ENCODE assay signal across 8 cellular contexts in the genomic region with DNA sequence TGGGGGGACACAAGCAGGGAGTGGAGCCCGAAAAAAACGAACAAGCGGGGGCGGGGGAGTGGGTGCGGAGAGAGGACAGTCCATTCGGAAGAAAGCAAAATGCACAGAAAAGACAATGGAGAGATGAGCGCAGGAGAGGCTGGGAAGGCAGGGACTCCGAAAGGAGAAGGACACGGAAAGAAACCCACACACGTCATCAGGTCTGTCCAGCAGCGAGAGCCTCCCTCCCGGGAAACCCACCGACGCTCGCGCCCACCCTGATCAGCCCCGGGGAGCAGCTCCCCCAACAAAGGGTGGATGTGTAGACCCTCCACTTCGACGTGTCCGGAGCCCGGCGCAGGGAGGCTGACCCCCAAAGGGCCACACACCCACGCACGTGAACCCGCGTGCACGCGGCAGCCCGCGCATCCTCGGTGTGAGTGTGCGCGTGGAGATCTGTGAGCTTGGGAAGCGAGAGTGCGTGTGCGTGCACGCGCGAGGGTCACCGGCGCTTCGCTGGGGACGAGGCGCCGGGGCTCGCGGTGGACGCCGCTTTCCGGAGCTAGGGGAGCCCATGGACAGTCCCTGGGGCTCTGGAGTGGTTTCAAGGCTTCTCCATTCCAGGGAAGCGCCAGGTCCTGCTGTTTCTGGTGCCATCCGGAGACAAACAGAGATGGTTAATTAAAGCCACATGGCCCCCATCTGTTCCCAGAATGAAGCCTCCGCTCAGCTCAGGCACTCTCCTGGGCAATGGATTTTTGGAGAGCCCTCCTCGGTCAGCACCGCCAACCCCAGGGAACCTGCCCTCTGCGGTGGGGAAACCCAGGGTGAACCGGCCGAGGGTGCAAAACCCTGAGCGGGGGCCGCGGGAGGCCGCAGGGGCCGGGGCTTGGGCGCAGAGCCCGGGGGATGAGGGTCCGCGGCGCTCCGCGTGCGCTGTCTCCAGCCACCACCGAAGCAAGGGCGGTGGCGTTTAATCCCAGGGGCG. TPM values are rescaled to one million over a fixed set of nuclear protein-coding genes. Genes with fewer than 3 reads are reported as not detected.
DNase-seq lines count a peak whose midpoint lies in the region; ATAC-seq and TF ChIP-seq lines count a peak whose summit lies in the region.

No MANE protein-coding gene starts in this region.

- no peaks in the 10 kb centered on the region; a peak in 2 of 5 replicates for H3K9me3 Mint-ChIP-seq in H9
- H3K9me3 Mint-ChIP-seq in activated T-cell treated with anti-CD3 and anti-CD28 coated beads, Interleukin-2, amount 50 U/mL, for 72 hours: peaks cover 2% of the 10 kb centered on the region in 2 donors

- WGBS in H9 (ENCODE audit: extremely low coverage, insufficient read length, low lambda C conversion rate): no CpG with 5 or more reads among the region's 75 CpGs
- WGBS in prostate gland: 1% methylated on average over 74 of the region's 75 CpGs

- TF ChIP-seq POLR2A in prostate gland (IDR thresholded peaks at IDR 0.05): no peak

- H3K4ac ChIP-seq in H9 (ENCODE audit: low read depth, low read length): no peak overlapping the region

- no peak overlapping the region for H3T11ph ChIP-seq in H9 (ENCODE audit: low read length)

- H3K4me1 ChIP-seq in H9 (ENCODE audit: insufficient read depth, low read length) (no peaks in the 10 kb centered on the region; the same call in 1 of the 2 replicates), prostate gland (replicated peaks) (peaks cover 4% of the 10 kb centered on the region)

- no peak overlapping the region for H4K5ac ChIP-seq in H9 (ENCODE audit: insufficient read length, low read depth, low read length)

- H4K20me1 ChIP-seq in H9 (ENCODE audit: control insufficient read depth, insufficient read depth, insufficient read length): no peaks in the 10 kb centered on the region

- H3K4me3 Mint-ChIP-seq in H9: peak overlapping the region; percentile 82 to 88
- peak overlapping the region; percentile 84 to 89 for H3K4me3 Mint-ChIP-seq in activated T-cell treated with anti-CD3 and anti-CD28 coated beads, Interleukin-2, amount 50 U/mL, for 72 hours

- no peak overlapping the region for H2BK120ac ChIP-seq in H9 (ENCODE audit: low read depth, low read length, poor library complexity, severe bottlenecking)

- peaks cover 24 to 25% of the 10 kb centered on the region in 2 experiments for H3K4me1 Mint-ChIP-seq in H9
- H3K4me1 Mint-ChIP-seq in activated T-cell treated with anti-CD3 and anti-CD28 coated beads, Interleukin-2, amount 50 U/mL, for 72 hours (ENCODE audit: low read depth): peaks cover 26% of the 10 kb centered on the region

- peak overlapping the region; percentile 43 for H3K14ac ChIP-seq in H9 (ENCODE audit: insufficient read depth, low read length)

- peak overlapping the region; percentile 79 for H3K4me2 ChIP-seq in H9 (ENCODE audit: insufficient read depth, insufficient read length, low read length)

- no peaks in the 10 kb centered on the region for H3K79me1 ChIP-seq in H9 (ENCODE audit: insufficient read depth, low read depth, low read length, poor library complexity, severe bottlenecking)

- no peak overlapping the region for H3K23ac ChIP-seq in H9 (ENCODE audit: insufficient read length, low read depth, low read length)

- H3K36me3 ChIP-seq in prostate gland: no peaks in the 10 kb centered on the region

- H2BK15ac ChIP-seq in H9 (ENCODE audit: low read depth, low read length): no peak overlapping the region; the same call in 1 of the 2 replicates

- H4K91ac ChIP-seq in H9 (ENCODE audit: insufficient read length, low read depth, low read length): no peak overlapping the region

- intact Hi-C loops in Right ventricle myocardium superior (cut with DNase I): no loop called here
- intact Hi-C loops in prostate gland (cut with DNase I): loop anchor here (5.0 to 10.0 kb wide), 2 partner anchors 110 to 143 kb away; partner anchors contain the start of gene DLD

- H2BK12ac ChIP-seq in H9 (ENCODE audit: insufficient read length, low read depth, low read length): no peak overlapping the region

- peaks cover 4 to 26% (median 10%) of the 10 kb centered on the region in 3 experiments for H3K36me3 Mint-ChIP-seq in H9 (ENCODE audit: insufficient read depth in 1 of 3, low read depth in 3 of 3)
- peaks cover 2 to 4% of the 10 kb centered on the region in 2 donors for H3K36me3 Mint-ChIP-seq in activated T-cell treated with anti-CD3 and anti-CD28 coated beads, Interleukin-2, amount 50 U/mL, for 72 hours (ENCODE audit: insufficient read depth in 2 of 2)

- no peaks in the 10 kb centered on the region for H3K79me2 ChIP-seq in H9 (ENCODE audit: insufficient read depth, low read length)

- H3K27ac Mint-ChIP-seq in H9: no peak overlapping the region
- no peak overlapping the region for H3K27ac Mint-ChIP-seq in activated T-cell treated with anti-CD3 and anti-CD28 coated beads, Interleukin-2, amount 50 U/mL, for 72 hours

- H2BK5ac ChIP-seq in H9 (ENCODE audit: insufficient read length, low read length): no peak overlapping the region

- no peak overlapping the region for H3K9ac ChIP-seq in H9 (ENCODE audit: extremely low read depth, insufficient read length, low read length)

- no peak overlapping the region for H2AFZ ChIP-seq in H9 (ENCODE audit: low read length)

- peaks cover 59% of the 10 kb centered on the region for H3K27me3 Mint-ChIP-seq in H9 (ENCODE audit: low read depth)
- peaks cover 67% of the 10 kb centered on the region for H3K27me3 Mint-ChIP-seq in activated T-cell treated with anti-CD3 and anti-CD28 coated beads, Interleukin-2, amount 50 U/mL, for 72 hours (ENCODE audit: low read depth)

- H3K27ac ChIP-seq in H9 (ENCODE audit: insufficient read length, low read depth, low read length) (no peak overlapping the region), prostate gland (peak overlapping the region; percentile 52 to 57)

- peak; percentile 20 to 41 for ATAC-seq in activated T-cell treated with anti-CD3 and anti-CD28 coated beads, Interleukin-2, amount 50 U/mL, for 72 hours (replicated peaks in 1 of 2)
- ATAC-seq in Right ventricle myocardium superior (ENCODE audit: poor library complexity): peak; percentile 42

- H3K23me2 ChIP-seq in H9 (ENCODE audit: insufficient read length, low read depth, low read length, poor library complexity, severe bottlenecking): peaks cover 16% of the 10 kb centered on the region

- H2AK5ac ChIP-seq in H9 (ENCODE audit: insufficient read length, low read length): no peak overlapping the region

- H3K9me3 ChIP-seq in H9 (ENCODE audit: control insufficient read depth, low read depth, low read length) (no peaks in the 10 kb centered on the region), prostate gland (no peaks in the 10 kb centered on the region)

- H3K4me3 ChIP-seq in prostate gland: peak overlapping the region; percentile 46 to 48

- no peak overlapping the region for H2BK20ac ChIP-seq in H9 (ENCODE audit: low read depth, low read length, poor library complexity, severe bottlenecking)

- no peak overlapping the region for H3K56ac ChIP-seq in H9 (ENCODE audit: insufficient read length, low read depth, low read length)

- TF ChIP-seq CTCF in H9 (conservative IDR thresholded peaks at IDR 0.05): no peak
- TF ChIP-seq CTCF in prostate gland (IDR thresholded peaks at IDR 0.05): no peak

- H3K27me3 ChIP-seq in H9 (ENCODE audit: insufficient read depth, low read length) (peaks cover 51% of the 10 kb centered on the region), prostate gland (replicated peaks; ENCODE audit: insufficient read depth) (peaks cover 3% of the 10 kb centered on the region)

- H4K8ac ChIP-seq in H9 (replicated peaks; ENCODE audit: insufficient read length, low read depth, low read length): no peak overlapping the region

- H3K18ac ChIP-seq in H9 (ENCODE audit: insufficient read length, low read depth, low read length): peak overlapping the region; percentile 8

- peak; percentile 54 for DNase-seq in AG08395 (ENCODE audit: low spot score)
- peak; percentile 44 for DNase-seq in H9
- peak in 1 of 2 donors; percentile 6 for DNase-seq in activated T-cell treated with anti-CD3 and anti-CD28 coated beads, Interleukin-2, amount 50 U/mL, for 72 hours
- no peak for DNase-seq in Right ventricle myocardium superior
- DNase-seq in prostate gland (ENCODE audit: low spot score): no peak
- DNase-seq in NCI-H187 treated with DMSO at 0.1 percent for 48 hours (lab: John Stamatoyannopoulos, UW): no peak
- no peak for DNase-seq in mesenteric fat pad (ENCODE audit: low spot score)
- no peak for DNase-seq in SW480 (ENCODE audit: low spot score)

RNA-seq across cellular contexts. Expression of gene LAMB1, which starts 0.9 kb away (rescaled TPM):
- total RNA-seq in H9 (2021): 75.8 and 78.9 TPM in 2 replicates
- under 1 TPM in 1 of 2 donors, not detected in 1; 0.10 TPM for total RNA-seq in activated T-cell treated with anti-CD3 and anti-CD28 coated beads, Interleukin-2, amount 50 U/mL, for 72 hours
- 62.1 TPM for total RNA-seq in Right ventricle myocardium superior
- 10 to 100 TPM; 15.5 to 64.1 TPM for total RNA-seq in prostate gland
- total RNA-seq in mesenteric fat pad: 421 TPM

Comparison
In these comparisons a context has a peak if more than half of its experiments do, and no peak if none do; other contexts are left out.
1. DNase-seq: peak in AG08395 (single experiment) and H9 (single experiment); none in Right ventricle myocardium superior (single experiment), prostate gland (single experiment), NCI-H187 treated with DMSO at 0.1 percent for 48 hours (single experiment), mesenteric fat pad (single experiment) and SW480 (single experiment).
2. RNA of gene LAMB1, which starts 0.9 kb away (total RNA-seq): 421 TPM in mesenteric fat pad (single experiment), 75.8 to 78.9 TPM in H9, 15.5 to 64.1 TPM in prostate gland and 62.1 TPM in Right ventricle myocardium superior (single experiment); 0.10 TPM in activated T-cell treated with anti-CD3 and anti-CD28 coated beads, Interleukin-2, amount 50 U/mL, for 72 hours; every median in the first group is over 10 times any median in the second.